Comparison of ENCODE assay signal across 8 cellular contexts in genomic region chr12:57751788-57752667, GRCh38. TPM values are rescaled to one million over a fixed set of nuclear protein-coding genes. Genes with fewer than 3 reads are reported as not detected.
A peak's percentile ranks its signal among the peaks of the same experiment; 100 is the strongest.
DNase-seq lines count a peak whose midpoint lies in the region; ATAC-seq and TF ChIP-seq lines count a peak whose summit lies in the region.

CDK4 (minus strand) TSS chr12:57752310; CDS start chr12:57751717, 593 bp downstream.

- H3K9me3 ChIP-seq in PC-9 (ENCODE audit: insufficient read depth, low read depth) = no peaks in the 10 kb centered on the region

- H3K9me2 ChIP-seq in PC-9 (ENCODE audit: insufficient read depth) = no peaks in the 10 kb centered on the region

- H4K20me1 ChIP-seq in PC-9 (ENCODE audit: insufficient read depth) = no peaks in the 10 kb centered on the region

- CTCF ChIA-PET in PC-9 (lab: Charles Lee) = no interaction called here

- TSS peak; percentile 51 for BruUV-seq in PC-9 (replicated peaks; lab: Mats Ljungman, UMichigan)

- peak; percentile 69 for ATAC-seq in GM21619 (IDR thresholded peaks at IDR 0.05; ENCODE audit: unreplicated experiment)

- TF ChIP-seq CTCF in PC-9 (conservative IDR thresholded peaks at IDR 0.05) (no peak), epithelial cell of proximal tubule (conservative IDR thresholded peaks at IDR 0.05; ENCODE audit: low read depth, low read length) (no peak)

- no peaks in the 10 kb centered on the region for H3K27me3 ChIP-seq in PC-9 (ENCODE audit: insufficient read depth, low read depth)

- peak within 1 kb of the TSS; percentile 94 for H2AFZ ChIP-seq in PC-9

- POLR2A ChIA-PET in PC-9 (lab: Charles Lee; ENCODE audit: unreplicated experiment) = interaction anchor here (0.6 kb wide), 1 partner anchor 13 kb away, joined by 10 read pairs; no protein-coding TSS in a partner anchor

- H3K36me3 ChIP-seq in PC-9 (ENCODE audit: low read depth) = peaks cover 18% of the 10 kb centered on the region

- H3K4me2 ChIP-seq in PC-9 = peak within 1 kb of the TSS; percentile 89

- peaks cover 34% of the 10 kb centered on the region; the same call in 1 of the 2 replicates for H3F3A ChIP-seq in PC-9 (ENCODE audit: insufficient read depth, low read depth)

- peaks cover 27% of the 10 kb centered on the region for H3K4me1 ChIP-seq in PC-9 (replicated peaks; ENCODE audit: insufficient read depth)

- intact Hi-C loops in PC-9 (cut with micrococcal nuclease; ENCODE audit: unreplicated experiment) = loop anchor here (2.0 kb wide), 1 partner anchor 229 kb away; the partner anchor contains the start of gene MBD6

- H3K4me3 ChIP-seq in Jurkat, Clone E6-1 (ENCODE audit: low read length) = peak within 1 kb of the TSS; percentile 98
- H3K4me3 ChIP-seq in PC-9 (peak within 1 kb of the TSS; percentile 78), epithelial cell of proximal tubule (ENCODE audit: low read depth, low read length) (peak within 1 kb of the TSS; percentile 82)

- peaks cover 27% of the 10 kb centered on the region for H3K79me2 ChIP-seq in PC-9 (ENCODE audit: low read depth)

- peak within 1 kb of the TSS; percentile 65 for H3K27ac ChIP-seq in PC-9

- DNase-seq in DMS153 (lab: John Stamatoyannopoulos, UW) (peak; percentile 100), PC-9 (peak; percentile 96 to 99), epithelial cell of proximal tubule (ENCODE audit: low read depth) (peak; percentile 87), mucosa of gallbladder (ENCODE audit: low spot score) (peak; percentile 100)
- DNase-seq in Jurkat, Clone E6-1 (ENCODE audit: low read depth, low spot score) = peak; percentile 99
- DNase-seq in activated T-cell treated with anti-CD3 and anti-CD28 coated beads, Interleukin-2, amount 50 U/mL, for 1 hour = peak; percentile 96
- peak; percentile 93 to 99 for DNase-seq in stimulated activated CD8-positive, alpha-beta memory T cell treated with anti-CD3 and anti-CD28 coated beads, Interleukin-4, amount 100 ng/mL, for 4 hours (ENCODE audit: low read depth in 2 of 2, low spot score in 1 of 2)

RNA-seq across cellular contexts. Expression of gene CDK4, which starts in this region (rescaled TPM):
- 370 TPM for polyA plus RNA-seq in Jurkat, Clone E6-1 (2012; ENCODE audit: insufficient read depth, insufficient read length)
- total RNA-seq in PC-9 (2021) = 156 and 194 TPM in 2 replicates
- total RNA-seq in epithelial cell of proximal tubule = 178 and 363 TPM in 2 replicates
- 67.8 TPM for total RNA-seq in mucosa of gallbladder

Comparison
In these comparisons a context has a peak if more than half of its experiments do, and no peak if none do; other contexts are left out.
1. Peak in every context shown above with its lines: DNase-seq, ATAC-seq, H3K4me3 ChIP-seq and H3K27ac ChIP-seq.